Comparison of ENCODE assay signal across 9 cellular contexts in genomic region chr3:150114873-150115570, GRCh38.
DNase-seq lines count a peak whose midpoint lies in the region; ATAC-seq, FAIRE-seq and TF ChIP-seq lines count a peak whose summit lies in the region.
"Had no signal": no experiment of that assay in that cellular context is flagged by ENCODE, and none has a peak within 500 bp of the region (broad histone marks: within the 10 kb centered on the region; RNA-seq: fewer than 3 reads in every experiment).

No MANE protein-coding gene starts in this region.

- SMC1A ChIA-PET in GM12878 (lab: Charles Lee; ENCODE audit: uncharacterized antibody, unreplicated experiment), result interaction anchor here (0.7 to 2.2 kb wide), 12 partner anchors 8 to 148 kb away, joined by 3 to 10 read pairs (median 5); no protein-coding TSS in a partner anchor

- H3K9me3 ChIP-seq in GM12878 (replicated peaks; ENCODE audit: control insufficient read depth, insufficient read depth, low read length) (no peaks in the 10 kb centered on the region), esophagus muscularis mucosa (no peaks in the 10 kb centered on the region)

- no peaks in the 10 kb centered on the region for H3K27me3 ChIP-seq in GM12878 (replicated peaks in 1 of 2; ENCODE audit: control insufficient read depth in 2 of 2, insufficient read depth in 2 of 2, low read length in 1 of 2)
- no peaks in the 10 kb centered on the region for H3K27me3 ChIP-seq in esophagus muscularis mucosa

- H3K27ac ChIP-seq in GM12878 (ENCODE audit: control insufficient read depth, insufficient read depth), result peak overlapping the region; percentile 43; the same call in 1 of the 2 replicates
- H3K27ac ChIP-seq in esophagus muscularis mucosa (replicated peaks in 1 of 4), result no peak overlapping the region

- RAD21 ChIA-PET in GM12878 (lab: Charles Lee; ENCODE audit: unreplicated experiment), result interaction anchor here (0.6 to 2.1 kb wide), 9 partner anchors 10 to 236 kb away, joined by 3 to 6 read pairs (median 4); no protein-coding TSS in a partner anchor

- POLR2A ChIA-PET in GM12878 (lab: Charles Lee), result interaction anchor here (0.5 to 1.3 kb wide), 5 partner anchors 10 to 387 kb away, joined by 3 to 4 read pairs (median 3); no protein-coding TSS in a partner anchor

- no peaks in the 10 kb centered on the region for H3K79me2 ChIP-seq in GM12878 (ENCODE audit: control insufficient read depth, insufficient read depth, low read length)

- TF ChIP-seq POLR2A in GM12878 (IDR thresholded peaks at IDR 0.05; ENCODE audit: low read depth, low read length) (no peak), esophagus muscularis mucosa (IDR thresholded peaks at IDR 0.05; ENCODE audit: low read depth) (no peak)

- peak overlapping the region; percentile 69 for H3K4me2 ChIP-seq in GM12878 (ENCODE audit: control insufficient read depth, insufficient read depth)

- no peaks in the 10 kb centered on the region for H3K27me3 Mint-ChIP-seq in nephron progenitor cell (ENCODE audit: low read depth, poor library complexity)

- H3K4me1 Mint-ChIP-seq in nephron progenitor cell, result peaks cover 13% of the 10 kb centered on the region

- in situ Hi-C loops in GM12878 (cut with MboI), result no loop called here

- ATAC-seq in GM19328 (IDR thresholded peaks at IDR 0.05; ENCODE audit: unreplicated experiment), result peak; percentile 92
- ATAC-seq in HG03045 (IDR thresholded peaks at IDR 0.05; ENCODE audit: unreplicated experiment), result peak; percentile 84
- peak; percentile 95 for ATAC-seq in GM12878
- ATAC-seq in left cardiac atrium, result no peak

- H3K36me3 ChIP-seq in GM12878 (ENCODE audit: control insufficient read depth in 2 of 2, insufficient read depth in 2 of 2, low read length in 1 of 2), result no peaks in the 10 kb centered on the region
- no peaks in the 10 kb centered on the region for H3K36me3 ChIP-seq in esophagus muscularis mucosa

- H3K4me3 ChIP-seq in AG10803 (ENCODE audit: low read length) (no peak overlapping the region), GM12878 (peak overlapping the region; percentile 19; the same call in 1 of the 2 replicates), esophagus muscularis mucosa (no peak overlapping the region)

- H3K4me3 Mint-ChIP-seq in nephron progenitor cell, result no peak overlapping the region

- WGBS in GM12878 (ENCODE audit: insufficient coverage, insufficient replicate concordance, low lambda C conversion rate, missing lambda C conversion rate), result 1% methylated on average over 4 of the region's 4 CpGs
- 67% methylated on average over 4 of the region's 4 CpGs for WGBS in esophagus muscularis mucosa

- H3K36me3 Mint-ChIP-seq in nephron progenitor cell (ENCODE audit: low read depth), result no peaks in the 10 kb centered on the region

- H4K20me1 ChIP-seq in GM12878 (ENCODE audit: control insufficient read depth, insufficient read depth), result no peaks in the 10 kb centered on the region

- BruUV-seq in GM12878 (replicated peaks; lab: Mats Ljungman, UMichigan), result no TSS peak

- peak; percentile 32 for DNase-seq in AG10803 (ENCODE audit: low read depth)
- peak; percentile 69 for DNase-seq in GM12878 (ENCODE audit: low read depth, low spot score)
- no peak for DNase-seq in nephron progenitor cell
- DNase-seq in activated gamma-delta T cell treated with Interleukin-2 at 50 U/mL for 16 hours, result no peak
- DNase-seq in esophagus muscularis mucosa (ENCODE audit: extremely low spot score), result no peak
- DNase-seq in left cardiac atrium, result no peak

- CTCF ChIA-PET in GM12878 (lab: Yijun Ruan, JAX), result interaction anchor here (0.7 to 1.9 kb wide), 8 partner anchors 9 to 143 kb away, joined by 3 to 5 read pairs (median 3); no protein-coding TSS in a partner anchor

- H2AFZ ChIP-seq in GM12878 (ENCODE audit: control insufficient read depth, low read depth, low read length), result peak overlapping the region; percentile 4; the same call in 1 of the 2 replicates

- TF ChIP-seq RAD21 in GM12878 (IDR thresholded peaks at IDR 0.05; ENCODE audit: insufficient read depth, low read depth, low read length), result no peak

- TF ChIP-seq EP300 in GM12878 (IDR thresholded peaks at IDR 0.05; ENCODE audit: borderline replicate concordance in 1 of 2, control insufficient read depth in 1 of 2, low read depth in 2 of 2, low read length in 2 of 2) (peak; percentile 70 to 89; a peak in 3 of 4 replicates), esophagus muscularis mucosa (IDR thresholded peaks at IDR 0.05) (no peak)

- intact Hi-C loops in GM12878 (cut with micrococcal nuclease; ENCODE audit: unreplicated experiment), result loop anchor here (5.0 kb wide), 1 partner anchor 143 kb away; the partner anchor contains the start of gene PFN2
- intact Hi-C loops in esophagus muscularis mucosa (cut with DNase I), result no loop called here
- intact Hi-C loops in left cardiac atrium (cut with DNase I), result no loop called here

- no peak for TF ChIP-seq CTCF in AG10803 (conservative IDR thresholded peaks at IDR 0.05; ENCODE audit: low read length)
- no peak for TF ChIP-seq CTCF in GM12878 (IDR thresholded peaks at IDR 0.05 in 2 of 3, conservative IDR thresholded peaks at IDR 0.05 in 1 of 3; ENCODE audit: control insufficient read depth in 2 of 3, extremely low read depth in 1 of 3, insufficient read depth in 1 of 3, low read depth in 3 of 3, low read length in 3 of 3)
- no peak for TF ChIP-seq CTCF in nephron progenitor cell (IDR thresholded peaks at IDR 0.05)
- no peak for TF ChIP-seq CTCF in esophagus muscularis mucosa (IDR thresholded peaks at IDR 0.05)

- no peak overlapping the region for H3K9ac ChIP-seq in GM12878 (ENCODE audit: control insufficient read depth, insufficient read depth, low read length)

- H3K4me1 ChIP-seq in GM12878 (ENCODE audit: control insufficient read depth, insufficient read depth, low read length) (peaks cover 27% of the 10 kb centered on the region), esophagus muscularis mucosa (no peaks in the 10 kb centered on the region)

- H3K9me3 Mint-ChIP-seq in nephron progenitor cell, result no peaks in the 10 kb centered on the region

- no peak overlapping the region for H3K27ac Mint-ChIP-seq in nephron progenitor cell

- peak; percentile 59 for FAIRE-seq in GM12878 (lab: Jason Lieb, UNC)
- FAIRE-seq: frontal cortex had no signal

TF ChIP-seq in GM12878, 131 proteins besides CTCF, POLR2A, EP300 and RAD21 (continues in another document):
- TF ChIP-seq RUNX3 (IDR thresholded peaks at IDR 0.05; ENCODE audit: low read length), result peak; percentile 94
- TF ChIP-seq JUNB (IDR thresholded peaks at IDR 0.05), result peak; percentile 99
- TF ChIP-seq JUND (IDR thresholded peaks at IDR 0.05; ENCODE audit: low read depth, low read length), result peak; percentile 88
- TF ChIP-seq BMI1 (IDR thresholded peaks at IDR 0.05; ENCODE audit: borderline replicate concordance), result peak; percentile 83
- peak; percentile 99 for TF ChIP-seq BCL11A (IDR thresholded peaks at IDR 0.05; ENCODE audit: low read depth, low read length)
- peak; percentile 64; the same call in 1 of the 2 replicates for TF ChIP-seq ZNF24 (IDR thresholded peaks at IDR 0.05)
- peak; percentile 93 for TF ChIP-seq FOXM1 (IDR thresholded peaks at IDR 0.05; ENCODE audit: low read depth, low read length)
- peak; percentile 18 for TF ChIP-seq CUX1 (IDR thresholded peaks at IDR 0.05; ENCODE audit: insufficient replicate concordance, low read depth, low read length)
- no peak for TF ChIP-seq EGR1 (IDR thresholded peaks at IDR 0.05; ENCODE audit: borderline replicate concordance in 1 of 2, low read depth in 2 of 2, low read length in 2 of 2)
- TF ChIP-seq CREB1 (IDR thresholded peaks at IDR 0.05; ENCODE audit: low read depth), result 0 out of 2 replicates have a peak, but pooled peaks have one; percentile 22
- TF ChIP-seq USF2 (IDR thresholded peaks at IDR 0.05; ENCODE audit: borderline replicate concordance, low read depth, low read length), result no peak
- peak; percentile 79 for TF ChIP-seq MEF2B (IDR thresholded peaks at IDR 0.05; ENCODE audit: partially characterized antibody, poor library complexity, severe bottlenecking)

Comparison
In these comparisons a context has a peak if more than half of its experiments do, and no peak if none do; other contexts are left out.
1. DNase-seq: peak in AG10803 (single experiment) and GM12878 (single experiment); none in nephron progenitor cell (single experiment), activated gamma-delta T cell treated with Interleukin-2 at 50 U/mL for 16 hours (single experiment), esophagus muscularis mucosa (single experiment) and left cardiac atrium (single experiment).
2. ATAC-seq: peak in GM19328 (single experiment), HG03045 (single experiment) and GM12878 (single experiment); none in left cardiac atrium (0 of 2).